25 cellular contexts compared by ENCODE assay signal in genomic region chr20:51024761-51025160, GRCh38. TPM values are rescaled to one million over a fixed set of nuclear protein-coding genes. Genes with fewer than 3 reads are reported as not detected.
"Had no signal": no experiment of that assay in that cellular context is flagged by ENCODE, and none has a peak within 500 bp of the region (broad histone marks: within the 10 kb centered on the region; RNA-seq: fewer than 3 reads in every experiment).

No MANE protein-coding gene starts in this region.

- H3K27me3 ChIP-seq: ovary had no signal

- DNase-seq: colonic mucosa; effector CD8-positive, alpha-beta T cell; foreskin keratinocyte; glutamatergic neuron; heart right ventricle; hippocampal formation; islet precursor cell; kidney glomerular epithelial cell; left colon; left ventricle myocardium superior; lower lobe of right lung; ovary; posterior cingulate gyrus; psoas muscle; right cardiac atrium; sigmoid colon; stimulated activated CD4-positive, alpha-beta T cell treated with anti-CD3 and anti-CD28 coated beads, Interleukin-2, amount 100 ng/mL, for 48 hours; stimulated activated naive B cell treated with anti-CD40 and anti-IgM and Interleukin-4, amounts not matched to agents 10 μg/mL and 1 μg/mL and 100 μg/mL, for 72 hours; tibial artery had no signal

- H3K27ac Mint-ChIP-seq: dendritic cell treated with granulocyte-macrophage colony-stimulating factor and Interleukin-4, amounts not matched to agents 40 ng/mL and 50 ng/mL, for 4 days; stimulated activated naive B cell treated with anti-CD40 and anti-IgM and Interleukin-4, amounts not matched to agents 10 μg/mL and 1 μg/mL and 100 μg/mL, for 72 hours; stimulated activated naive CD8-positive, alpha-beta T cell treated with anti-CD3 and anti-CD28 coated beads, Interleukin-15, Interleukin-2, amounts not matched to agents 100 ng/mL and 50 ng/mL, for 24 hours had no signal

- H3K36me3 ChIP-seq: colonic mucosa, esophagus muscularis mucosa, heart right ventricle, lower lobe of right lung, ovary, sigmoid colon, tibial artery, upper lobe of left lung had no signal

- H3K4me1 ChIP-seq: colonic mucosa had no signal

- H3K36me3 Mint-ChIP-seq: naive thymus-derived CD8-positive, alpha-beta T cell; stimulated activated naive B cell treated with anti-CD40 and anti-IgM and Interleukin-4, amounts not matched to agents 10 μg/mL and 1 μg/mL and 100 μg/mL, for 72 hours had no signal

- H3K27ac ChIP-seq: colonic mucosa, esophagus muscularis mucosa, foreskin keratinocyte, heart right ventricle, lower lobe of right lung, ovary, psoas muscle, sigmoid colon, tibial artery, upper lobe of left lung had no signal

- H3K4me3 ChIP-seq: colonic mucosa, esophagus muscularis mucosa, heart right ventricle, lower lobe of right lung, ovary, psoas muscle, sigmoid colon, tibial artery, upper lobe of left lung had no signal

- H3K4me3 Mint-ChIP-seq: dendritic cell treated with granulocyte-macrophage colony-stimulating factor and Interleukin-4, amounts not matched to agents 40 ng/mL and 50 ng/mL, for 4 days; stimulated activated naive CD8-positive, alpha-beta T cell treated with anti-CD3 and anti-CD28 coated beads, Interleukin-15, Interleukin-2, amounts not matched to agents 100 ng/mL and 50 ng/mL, for 24 hours had no signal

- H3K9me3 Mint-ChIP-seq: central memory CD8-positive, alpha-beta T cell; dendritic cell treated with granulocyte-macrophage colony-stimulating factor and Interleukin-4, amounts not matched to agents 40 ng/mL and 50 ng/mL, for 4 days; naive thymus-derived CD8-positive, alpha-beta T cell; stimulated activated naive B cell treated with anti-CD40 and anti-IgM and Interleukin-4, amounts not matched to agents 10 μg/mL and 1 μg/mL and 100 μg/mL, for 72 hours; stimulated activated naive CD8-positive, alpha-beta T cell treated with anti-CD3 and anti-CD28 coated beads, Interleukin-15, Interleukin-2, amounts not matched to agents 100 ng/mL and 50 ng/mL, for 24 hours had no signal

- H3K9me3 ChIP-seq: colonic mucosa, esophagus muscularis mucosa, heart right ventricle, lower lobe of right lung, ovary, psoas muscle, sigmoid colon, tibial artery, upper lobe of left lung had no signal

RNA-seq across cellular contexts. Expression of gene KCNG1, which starts 1.9 kb away (rescaled TPM):
- total RNA-seq: lower lobe of right lung, psoas muscle had no signal
- polyA plus RNA-seq: naive thymus-derived CD8-positive, alpha-beta T cell had no signal
